In the genomic region with DNA sequence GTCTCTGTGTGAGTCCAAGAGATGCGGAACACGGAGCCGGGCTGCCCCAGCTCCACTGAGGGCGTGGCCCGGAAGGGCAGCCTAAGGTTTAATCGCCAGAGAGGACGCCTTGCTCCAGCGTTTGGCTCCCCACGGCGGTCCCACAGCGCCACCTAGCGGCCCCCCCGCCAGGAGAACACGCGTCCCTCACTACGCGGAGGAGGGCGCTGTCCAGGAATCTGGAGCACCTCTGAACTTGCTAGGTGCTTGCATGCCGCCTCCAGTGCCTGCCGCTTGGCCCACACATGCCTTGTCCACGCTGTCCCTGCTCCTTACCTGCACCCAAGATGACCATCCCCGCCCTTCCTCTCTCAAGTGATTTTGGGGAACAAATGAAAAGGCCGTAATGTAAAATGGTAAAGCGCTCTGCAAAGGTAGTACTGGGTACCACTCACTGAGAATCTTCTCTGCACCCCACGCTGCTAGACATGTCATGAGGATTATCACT, we compare ENCODE assay signal across 1 cellular context.
A peak's percentile ranks its signal among the peaks of the same experiment; 100 is the strongest.
TF ChIP-seq lines count a peak whose summit lies in the region.

No MANE protein-coding gene starts in this region.

TF ChIP-seq in IMR-90, 13 proteins besides CTCF, POLR2A, EP300 and RAD21:
- no peak for TF ChIP-seq USF2 (IDR thresholded peaks at IDR 0.05; ENCODE audit: low read depth, low read length)
- no peak for TF ChIP-seq ELK1 (IDR thresholded peaks at IDR 0.05; ENCODE audit: borderline replicate concordance, low read depth, low read length)
- TF ChIP-seq CEBPB (IDR thresholded peaks at IDR 0.05; ENCODE audit: low read depth, low read length): no peak
- no peak for TF ChIP-seq CHD1 (IDR thresholded peaks at IDR 0.05; ENCODE audit: low read depth, low read length)
- peak; percentile 88 for TF ChIP-seq MAZ (IDR thresholded peaks at IDR 0.05; ENCODE audit: borderline replicate concordance, low read depth, low read length)
- TF ChIP-seq RFX5 (IDR thresholded peaks at IDR 0.05; ENCODE audit: low read depth, low read length): no peak
- TF ChIP-seq SMC3 (IDR thresholded peaks at IDR 0.05; ENCODE audit: low read depth, low read length): peak; percentile 94
- no peak for TF ChIP-seq NFE2L2 (IDR thresholded peaks at IDR 0.05; ENCODE audit: low read depth, low read length)
- TF ChIP-seq BHLHE40 (IDR thresholded peaks at IDR 0.05; ENCODE audit: low read depth, low read length): 0 out of 2 replicates have a peak, but pooled peaks have one; percentile 12
- TF ChIP-seq MAFK (IDR thresholded peaks at IDR 0.05; ENCODE audit: low read depth, low read length): no peak
- TF ChIP-seq MXI1 (IDR thresholded peaks at IDR 0.05; ENCODE audit: borderline replicate concordance, low read depth, low read length): peak; percentile 47; the same call in 1 of the 2 replicates
- no peak for TF ChIP-seq FOS (IDR thresholded peaks at IDR 0.05; ENCODE audit: low read depth, low read length)
- no peak for TF ChIP-seq RCOR1 (IDR thresholded peaks at IDR 0.05; ENCODE audit: insufficient replicate concordance, low read length)
